9 cellular contexts compared by ENCODE assay signal in the genomic region with DNA sequence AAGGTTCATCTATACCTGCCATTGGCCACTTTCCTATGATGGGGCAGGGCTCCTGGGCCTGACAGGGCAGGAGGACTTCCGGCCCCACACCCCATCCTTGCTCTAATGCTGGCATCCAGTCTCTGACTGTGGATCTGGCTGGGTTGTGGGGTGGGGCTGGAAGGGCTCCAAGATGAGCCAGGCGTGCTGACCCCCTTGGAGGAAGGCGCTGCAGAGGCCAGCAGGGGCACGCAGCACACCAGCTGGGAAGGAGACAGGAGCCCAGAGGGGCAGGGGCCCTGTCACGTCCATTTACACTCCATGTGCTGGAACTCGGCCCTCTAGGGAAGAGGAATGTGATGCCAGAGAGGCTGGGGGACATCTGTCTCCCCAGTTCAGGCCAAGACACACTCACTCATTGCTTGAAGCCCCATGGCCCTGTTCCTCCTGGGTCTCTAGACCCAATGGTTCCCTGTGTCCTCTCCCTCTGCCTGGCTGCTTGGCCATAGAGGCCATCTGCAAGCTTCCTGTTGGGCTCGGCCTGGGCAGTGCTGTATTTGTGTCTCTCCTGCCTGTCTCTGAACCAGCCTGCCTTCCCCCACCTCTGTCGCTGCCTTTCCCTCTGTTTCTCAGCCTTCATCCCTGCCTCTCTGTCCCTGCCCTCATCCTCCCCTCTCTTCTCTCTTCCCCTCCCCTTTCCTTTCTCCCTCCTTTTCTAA.
"Had no signal": no experiment of that assay in that cellular context is flagged by ENCODE, and none has a peak within 500 bp of the region (broad histone marks: within the 10 kb centered on the region; RNA-seq: fewer than 3 reads in every experiment).

No MANE protein-coding gene starts in this region.

- H3K27ac Mint-ChIP-seq: activated naive CD4-positive, alpha-beta T cell treated with anti-CD3 and anti-CD28 coated beads, Interleukin-2, amount 50 U/mL, for 24 hours had no signal

- H3K9me3 ChIP-seq: esophagus muscularis mucosa, psoas muscle, sigmoid colon had no signal

- DNase-seq: activated CD4-positive, alpha-beta T cell treated with anti-CD3 and anti-CD28 coated beads, Interleukin-2, amount 50 U/mL, for 1 hour; activated T-cell treated with anti-CD3 and anti-CD28 coated beads, Interleukin-2, amount 50 U/mL, for 1 hour; dorsolateral prefrontal cortex; psoas muscle; sigmoid colon; stimulated activated CD4-positive, alpha-beta T cell treated with anti-CD3 and anti-CD28 coated beads, Interleukin-12 subunit alpha, Interleukin-12 subunit beta, amount 100 ng/mL, for 4 hours; stimulated activated naive CD4-positive, alpha-beta T cell treated with Interleukin-2 at 50 U/mL for 16 hours had no signal

- H3K4me3 ChIP-seq: dorsolateral prefrontal cortex, esophagus muscularis mucosa, psoas muscle, sigmoid colon had no signal

- H3K4me1 ChIP-seq: esophagus muscularis mucosa, psoas muscle, sigmoid colon had no signal

- H3K36me3 Mint-ChIP-seq: activated naive CD4-positive, alpha-beta T cell treated with anti-CD3 and anti-CD28 coated beads, Interleukin-2, amount 50 U/mL, for 24 hours had no signal

- H3K4me1 Mint-ChIP-seq: activated naive CD4-positive, alpha-beta T cell treated with anti-CD3 and anti-CD28 coated beads, Interleukin-2, amount 50 U/mL, for 24 hours had no signal

- H3K4me3 Mint-ChIP-seq: activated naive CD4-positive, alpha-beta T cell treated with anti-CD3 and anti-CD28 coated beads, Interleukin-2, amount 50 U/mL, for 24 hours had no signal

- H3K9me3 Mint-ChIP-seq: activated naive CD4-positive, alpha-beta T cell treated with anti-CD3 and anti-CD28 coated beads, Interleukin-2, amount 50 U/mL, for 24 hours had no signal

- H3K27ac ChIP-seq: dorsolateral prefrontal cortex, esophagus muscularis mucosa, psoas muscle, sigmoid colon had no signal

- H3K36me3 ChIP-seq: esophagus muscularis mucosa, sigmoid colon had no signal
